Comparison of ENCODE assay signal across 17 cellular contexts in the genomic region with DNA sequence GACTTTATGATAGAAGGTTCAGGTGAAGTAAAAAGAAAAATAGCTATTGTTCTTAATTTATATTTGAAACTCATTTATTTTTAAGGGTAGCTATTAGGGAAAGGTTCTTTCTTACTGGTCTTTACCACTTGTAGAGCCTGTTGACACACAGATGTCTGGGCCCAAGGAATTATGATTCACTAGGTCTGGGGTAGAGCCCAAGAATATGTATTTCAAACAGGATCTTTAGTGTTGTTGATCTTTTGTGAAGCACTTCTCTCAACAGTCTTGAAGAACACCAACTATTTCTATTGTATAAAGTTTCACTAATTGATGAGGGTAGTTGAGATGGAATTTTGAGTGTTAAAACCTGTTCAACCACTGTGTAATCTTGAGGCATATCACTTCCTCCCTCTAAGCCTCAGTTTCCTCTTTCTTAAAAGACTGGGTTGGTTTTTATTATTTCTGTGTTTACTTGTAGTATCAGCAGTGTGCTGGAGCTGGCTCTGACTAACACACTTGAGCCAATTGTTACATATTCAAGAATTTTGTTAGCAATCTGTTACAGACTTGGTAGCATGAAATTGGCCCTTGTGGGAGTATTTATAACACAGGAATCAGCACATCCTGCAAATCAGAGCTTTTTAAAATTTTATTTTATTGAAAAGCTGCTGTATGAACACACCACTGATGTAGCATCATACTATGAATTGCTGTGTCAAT.
DNase-seq lines count a peak whose midpoint lies in the region; ATAC-seq, FAIRE-seq and TF ChIP-seq lines count a peak whose summit lies in the region.
"Had no signal": no experiment of that assay in that cellular context is flagged by ENCODE, and none has a peak within 500 bp of the region (broad histone marks: within the 10 kb centered on the region; RNA-seq: fewer than 3 reads in every experiment).

No MANE protein-coding gene starts in this region.

- no peak overlapping the region for H4K8ac ChIP-seq in mesendoderm (ENCODE audit: low read depth, low read length)

- H2AK5ac ChIP-seq in mesendoderm (ENCODE audit: low read length): no peak overlapping the region

- H3K27me3 ChIP-seq in mesendoderm (ENCODE audit: insufficient read depth, low read length, poor library complexity): no peaks in the 10 kb centered on the region
- H3K27me3 ChIP-seq in upper lobe of right lung: no peaks in the 10 kb centered on the region
- H3K27me3 ChIP-seq: SJCRH30 had no signal

- no peaks in the 10 kb centered on the region for H3K4me1 ChIP-seq in mesendoderm (ENCODE audit: control insufficient read depth, low read depth, low read length)
- H3K4me1 ChIP-seq in upper lobe of right lung: peaks cover 4% of the 10 kb centered on the region

- no peaks in the 10 kb centered on the region for H3K9me3 ChIP-seq in upper lobe of right lung
- H3K9me3 ChIP-seq: SJCRH30 had no signal

- TF ChIP-seq CTCF in epithelial cell of esophagus (IDR thresholded peaks at IDR 0.05; ENCODE audit: insufficient read depth, low read depth, low read length, missing control alignments) (no peak), upper lobe of right lung (IDR thresholded peaks at IDR 0.05) (no peak)

- no peaks in the 10 kb centered on the region for H3K4me1 Mint-ChIP-seq in activated CD4-positive, alpha-beta memory T cell treated with anti-CD3 and anti-CD28 coated beads, Interleukin-2, amount 10 ng/mL, durations not matched to agents 7 days and 5 days

- no peaks in the 10 kb centered on the region for H3K79me1 ChIP-seq in mesendoderm (ENCODE audit: low read length)

- ATAC-seq in upper lobe of right lung: peak; percentile 39

- POLR2A ChIA-PET in activated CD4-positive, alpha-beta memory T cell treated with anti-CD3 and anti-CD28 coated beads, Interleukin-2, amount 10 ng/mL, durations not matched to agents 7 days and 5 days (lab: Charles Lee): no interaction called here

- no peak overlapping the region for H3K56ac ChIP-seq in mesendoderm (ENCODE audit: low read length)

- H2BK15ac ChIP-seq in mesendoderm (replicated peaks; ENCODE audit: low read depth): no peak overlapping the region

- no peak overlapping the region for H3K4me2 ChIP-seq in mesendoderm (ENCODE audit: low read length)

- no peak for FAIRE-seq in urothelium cell line (lab: Jason Lieb, UNC)
- FAIRE-seq: A204.1 had no signal

- no peak overlapping the region for H2BK120ac ChIP-seq in mesendoderm (ENCODE audit: low read depth, low read length)

- H3K27ac ChIP-seq in mesendoderm (ENCODE audit: low read depth, low read length): no peak overlapping the region
- H3K27ac ChIP-seq in upper lobe of right lung: no peak overlapping the region
- H3K27ac ChIP-seq: SJCRH30 had no signal

- peak overlapping the region; percentile 28 for H3K18ac ChIP-seq in mesendoderm (ENCODE audit: low read length)

- intact Hi-C loops in upper lobe of right lung (cut with DNase I): no loop called here

- no peak overlapping the region for H3K4ac ChIP-seq in mesendoderm (ENCODE audit: low read depth, low read length)

- H3K36me3 ChIP-seq in mesendoderm (ENCODE audit: control insufficient read depth, insufficient read depth, low read length) (no peaks in the 10 kb centered on the region), upper lobe of right lung (no peaks in the 10 kb centered on the region)
- H3K36me3 ChIP-seq: SJCRH30 had no signal

- no peaks in the 10 kb centered on the region for H3K27me3 Mint-ChIP-seq in activated CD4-positive, alpha-beta memory T cell treated with anti-CD3 and anti-CD28 coated beads, Interleukin-2, amount 10 ng/mL, durations not matched to agents 7 days and 5 days
- H3K27me3 Mint-ChIP-seq: CD4-positive, CD25-positive, alpha-beta regulatory T cell had no signal

- no peak overlapping the region for H3K9ac ChIP-seq in mesendoderm (ENCODE audit: low read length)

- DNase-seq in SKM-1 (lab: John Stamatoyannopoulos, UW; ENCODE audit: unreplicated experiment): peak; percentile 1
- no peak for DNase-seq in SKM-1 treated with dmso at 0.1 percent for 144 hours (lab: John Stamatoyannopoulos, UW; ENCODE audit: unreplicated experiment)
- DNase-seq in epithelial cell of esophagus (ENCODE audit: low read depth): peak; percentile 34
- DNase-seq in mesendoderm: no peak
- DNase-seq in upper lobe of right lung: no peak
- no peak for DNase-seq in GOT3 (lab: John Stamatoyannopoulos, UW)
- no peak for DNase-seq in activated CD4-positive, alpha-beta memory T cell treated with anti-CD3 and anti-CD28 coated beads, Interleukin-2, amount 10 ng/mL, durations not matched to agents 7 days and 5 days
- no peak for DNase-seq in urothelium cell line (ENCODE audit: low spot score)
- DNase-seq: CD4-positive, CD25-positive, alpha-beta regulatory T cell; DMS79 treated with DMSO at 0.1 percent for 48 hours; GDM1; KG1; NCI-H1930; NCI-H510A treated with DMSO at 0.1 percent for 48 hours; RPMI8226 had no signal

- no peak overlapping the region for H3K23ac ChIP-seq in mesendoderm (ENCODE audit: low read length)

- no peak overlapping the region for H3K4me3 Mint-ChIP-seq in activated CD4-positive, alpha-beta memory T cell treated with anti-CD3 and anti-CD28 coated beads, Interleukin-2, amount 10 ng/mL, durations not matched to agents 7 days and 5 days
- H3K4me3 Mint-ChIP-seq: CD4-positive, CD25-positive, alpha-beta regulatory T cell had no signal

- no peaks in the 10 kb centered on the region for H3K9me3 Mint-ChIP-seq in activated CD4-positive, alpha-beta memory T cell treated with anti-CD3 and anti-CD28 coated beads, Interleukin-2, amount 10 ng/mL, durations not matched to agents 7 days and 5 days

- CTCF ChIA-PET in activated CD4-positive, alpha-beta memory T cell treated with anti-CD3 and anti-CD28 coated beads, Interleukin-2, amount 10 ng/mL, durations not matched to agents 7 days and 5 days (lab: Charles Lee): no interaction called here

- H3K4me3 ChIP-seq in epithelial cell of esophagus (ENCODE audit: low read length) (no peak overlapping the region), mesendoderm (ENCODE audit: low read length) (no peak overlapping the region), upper lobe of right lung (no peak overlapping the region)
- H3K4me3 ChIP-seq: SJCRH30 had no signal

- no peak overlapping the region for H4K5ac ChIP-seq in mesendoderm (ENCODE audit: low read length)

- no peak overlapping the region for H2BK5ac ChIP-seq in mesendoderm (ENCODE audit: low read length)

- no peak overlapping the region for H3K27ac Mint-ChIP-seq in activated CD4-positive, alpha-beta memory T cell treated with anti-CD3 and anti-CD28 coated beads, Interleukin-2, amount 10 ng/mL, durations not matched to agents 7 days and 5 days
- H3K27ac Mint-ChIP-seq: CD4-positive, CD25-positive, alpha-beta regulatory T cell had no signal

- H3K36me3 Mint-ChIP-seq in activated CD4-positive, alpha-beta memory T cell treated with anti-CD3 and anti-CD28 coated beads, Interleukin-2, amount 10 ng/mL, durations not matched to agents 7 days and 5 days (ENCODE audit: low read depth): no peaks in the 10 kb centered on the region

- no peaks in the 10 kb centered on the region for H3K79me2 ChIP-seq in mesendoderm (ENCODE audit: control insufficient read depth, insufficient read depth, low read length)

Comparison
In these comparisons a context has a peak if more than half of its experiments do, and no peak if none do; other contexts are left out.
1. DNase-seq: peak in SKM-1 (single experiment) and epithelial cell of esophagus (single experiment); none in SKM-1 treated with dmso at 0.1 percent for 144 hours (single experiment), mesendoderm (single experiment), upper lobe of right lung (single experiment), GOT3 (single experiment), activated CD4-positive, alpha-beta memory T cell treated with anti-CD3 and anti-CD28 coated beads, Interleukin-2, amount 10 ng/mL, durations not matched to agents 7 days and 5 days (single experiment) and urothelium cell line (single experiment).